8 cellular contexts compared by ENCODE assay signal in genomic region chr7:55573526-55573925, GRCh38. TPM values are rescaled to one million over a fixed set of nuclear protein-coding genes. Genes with fewer than 3 reads are reported as not detected.
A peak's percentile ranks its signal among the peaks of the same experiment; 100 is the strongest.
DNase-seq lines count a peak whose midpoint lies in the region; ATAC-seq, FAIRE-seq and TF ChIP-seq lines count a peak whose summit lies in the region.

No MANE protein-coding gene starts in this region.

- peak overlapping the region in 3 of 5 donors; percentile 89 to 95 (median 95) for H3K27ac ChIP-seq in stomach

- peak overlapping the region; percentile 79 for H3K4me3 Mint-ChIP-seq in activated CD4-positive, alpha-beta T cell treated with anti-CD3 and anti-CD28 coated beads, Interleukin-2, amount 10 ng/mL, durations not matched to agents 7 days and 5 days
- peak overlapping the region; percentile 96 for H3K4me3 Mint-ChIP-seq in T-helper 17 cell

- no peaks in the 10 kb centered on the region for H3K36me3 ChIP-seq in stomach

- no peak overlapping the region for H3K4me3 ChIP-seq in fibroblast of the aortic adventitia (ENCODE audit: low read depth, low read length)
- no peak overlapping the region for H3K4me3 ChIP-seq in stomach

- no peak for TF ChIP-seq EP300 in stomach (IDR thresholded peaks at IDR 0.05)

- peaks cover 35 to 51% (median 48%) of the 10 kb centered on the region in 4 donors for H3K4me1 ChIP-seq in stomach

- H3K36me3 Mint-ChIP-seq in activated CD4-positive, alpha-beta T cell treated with anti-CD3 and anti-CD28 coated beads, Interleukin-2, amount 10 ng/mL, durations not matched to agents 7 days and 5 days (ENCODE audit: low read depth), result peaks cover 10% of the 10 kb centered on the region
- peaks cover 2% of the 10 kb centered on the region for H3K36me3 Mint-ChIP-seq in T-helper 17 cell (ENCODE audit: low read depth)

- peak overlapping the region; percentile 92 for H3K27ac Mint-ChIP-seq in activated CD4-positive, alpha-beta T cell treated with anti-CD3 and anti-CD28 coated beads, Interleukin-2, amount 10 ng/mL, durations not matched to agents 7 days and 5 days
- peak overlapping the region; percentile 97 for H3K27ac Mint-ChIP-seq in T-helper 17 cell

- intact Hi-C loops in stomach (cut with DNase I; ENCODE audit: low total_unique reads), result no loop called here

- peaks cover 2% of the 10 kb centered on the region for H3K27me3 Mint-ChIP-seq in activated CD4-positive, alpha-beta T cell treated with anti-CD3 and anti-CD28 coated beads, Interleukin-2, amount 10 ng/mL, durations not matched to agents 7 days and 5 days
- H3K27me3 Mint-ChIP-seq in T-helper 17 cell, result no peaks in the 10 kb centered on the region

- no peak for TF ChIP-seq POLR2A in stomach (IDR thresholded peaks at IDR 0.05)

- ATAC-seq in T-helper 17 cell (no peak), GM21723 (IDR thresholded peaks at IDR 0.05; ENCODE audit: unreplicated experiment) (no peak), HG03442 (IDR thresholded peaks at IDR 0.05; ENCODE audit: unreplicated experiment) (no peak)

- H3K4me1 Mint-ChIP-seq in activated CD4-positive, alpha-beta T cell treated with anti-CD3 and anti-CD28 coated beads, Interleukin-2, amount 10 ng/mL, durations not matched to agents 7 days and 5 days, result peaks cover 56% of the 10 kb centered on the region
- peaks cover 50% of the 10 kb centered on the region for H3K4me1 Mint-ChIP-seq in T-helper 17 cell

- DNase-seq in activated CD4-positive, alpha-beta T cell treated with anti-CD3 and anti-CD28 coated beads, Interleukin-2, amount 10 ng/mL, durations not matched to agents 7 days and 5 days, result no peak
- no peak for DNase-seq in activated CD4-positive, alpha-beta T cell treated with anti-CD3 and anti-CD28 coated beads, Interleukin-2, amount 50 U/mL, for 48 hours
- DNase-seq in T-helper 17 cell, result no peak
- peak; percentile 30 for DNase-seq in fibroblast of the aortic adventitia (ENCODE audit: low read depth)
- no peak for DNase-seq in stomach
- no peak for DNase-seq in D721Med (ENCODE audit: insufficient read length, low spot score)

- no peaks in the 10 kb centered on the region for H3K9me3 Mint-ChIP-seq in activated CD4-positive, alpha-beta T cell treated with anti-CD3 and anti-CD28 coated beads, Interleukin-2, amount 10 ng/mL, durations not matched to agents 7 days and 5 days

- POLR2A ChIA-PET in activated CD4-positive, alpha-beta T cell treated with anti-CD3 and anti-CD28 coated beads, Interleukin-2, amount 10 ng/mL, durations not matched to agents 7 days and 5 days (lab: Charles Lee), result interaction anchor here (0.5 kb wide), 1 partner anchor 15 kb away, joined by 3 read pairs; no protein-coding TSS in a partner anchor

- 51 to 70% (median 58%) methylated on average over 3 of the region's 3 CpGs for WGBS in stomach, 5 donors

- no peak for FAIRE-seq in D721Med (lab: Jason Lieb, UNC)

- H3K9me3 ChIP-seq in T-helper 17 cell (ENCODE audit: control insufficient read depth, low read length, poor library complexity, severe bottlenecking) (no peaks in the 10 kb centered on the region), stomach (no peaks in the 10 kb centered on the region)

- TF ChIP-seq CTCF in fibroblast of the aortic adventitia (IDR thresholded peaks at IDR 0.05; ENCODE audit: insufficient read depth, low read length), result no peak
- TF ChIP-seq CTCF in stomach (IDR thresholded peaks at IDR 0.05), result no peak
- TF ChIP-seq CTCF in D721Med (IDR thresholded peaks at IDR 0.05; ENCODE audit: insufficient read depth, missing control alignments), result no peak

- H3K27me3 ChIP-seq in stomach, result no peaks in the 10 kb centered on the region

- CTCF ChIA-PET in activated CD4-positive, alpha-beta T cell treated with anti-CD3 and anti-CD28 coated beads, Interleukin-2, amount 10 ng/mL, durations not matched to agents 7 days and 5 days (lab: Charles Lee), result interaction anchor here (0.9 to 2.3 kb wide), 5 partner anchors 10 to 50 kb away, joined by 3 to 10 read pairs (median 3); no protein-coding TSS in a partner anchor

RNA-seq across cellular contexts. Expression of gene VOPP1, which starts 1.2 kb away (rescaled TPM):
- 10 to 100 TPM; 74.5 to 77.2 TPM for total RNA-seq in activated CD4-positive, alpha-beta T cell treated with anti-CD3 and anti-CD28 coated beads, Interleukin-2, amount 10 ng/mL, durations not matched to agents 7 days and 5 days
- 100 to 1,000 TPM; 114 to 120 TPM for total RNA-seq in T-helper 17 cell
- total RNA-seq in fibroblast of the aortic adventitia (ENCODE audit: low replicate concordance), result 46.1 and 89.4 TPM in 2 replicates
- 100 to 1,000 TPM in 1 of 5 donors, 10 to 100 TPM in 4; 19.6 to 117 (median 79.7) TPM for total RNA-seq in stomach
- polyA plus RNA-seq in stomach, result 10 to 100 TPM; 14.0 to 27.3 (median 26.0) TPM
